Comparison of ENCODE assay signal across 1 cellular context in the genomic region with DNA sequence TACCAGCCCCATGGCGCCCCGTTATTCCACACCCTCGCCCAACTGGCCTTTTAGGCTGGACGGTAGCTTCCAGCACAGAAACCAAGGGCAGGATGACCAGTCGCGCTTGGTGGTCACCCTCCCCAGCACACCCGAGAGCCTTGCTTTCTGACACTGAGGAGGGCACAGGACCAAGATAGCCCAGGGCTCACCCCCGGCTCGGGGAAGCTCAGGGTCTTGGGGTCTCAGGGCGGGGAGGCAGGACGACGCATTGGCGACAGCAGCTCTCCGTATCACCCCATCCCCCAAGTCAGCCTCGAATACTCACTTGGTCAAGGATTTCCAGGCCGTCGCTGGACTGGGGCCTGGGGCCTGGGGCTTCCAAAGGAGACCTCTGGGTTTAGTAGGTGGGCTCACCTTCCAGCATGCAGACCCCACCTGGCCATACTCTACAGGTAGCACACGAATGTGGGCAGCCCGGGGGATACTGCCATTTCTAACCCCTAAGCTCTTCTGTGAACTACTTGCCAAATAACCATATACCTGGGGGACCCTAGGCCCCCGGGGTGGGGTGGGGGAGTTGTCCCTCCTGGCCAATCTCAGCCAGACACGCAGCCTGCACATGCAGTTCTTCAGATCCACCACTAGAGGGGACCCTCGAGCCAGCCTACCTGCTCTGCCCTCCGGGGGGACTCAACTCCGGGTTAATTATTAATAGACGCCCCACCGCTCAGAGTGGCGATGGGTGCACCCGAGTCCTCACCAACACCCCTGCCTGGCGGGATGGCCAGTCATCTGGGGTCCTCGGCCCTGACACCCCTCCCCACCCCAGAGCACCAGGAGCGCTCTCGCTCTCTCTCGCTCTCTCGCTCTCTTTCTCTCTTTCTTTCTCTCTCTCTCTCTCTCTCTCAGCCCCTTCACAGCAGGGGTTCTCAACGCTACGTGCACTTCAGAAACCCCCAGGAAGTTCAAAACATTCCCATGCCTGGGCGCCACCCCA.
TF ChIP-seq lines count a peak whose summit lies in the region.

No MANE protein-coding gene starts in this region.

TF ChIP-seq in A549, 52 proteins besides CTCF, POLR2A, EP300 and RAD21 (continued from another document):
- no peak for TF ChIP-seq ESRRA (IDR thresholded peaks at IDR 0.05; ENCODE audit: borderline replicate concordance, low read length)
- no peak for TF ChIP-seq NFE2L2 (conservative IDR thresholded peaks at IDR 0.05; ENCODE audit: low read length)
- TF ChIP-seq, protein P1, sequence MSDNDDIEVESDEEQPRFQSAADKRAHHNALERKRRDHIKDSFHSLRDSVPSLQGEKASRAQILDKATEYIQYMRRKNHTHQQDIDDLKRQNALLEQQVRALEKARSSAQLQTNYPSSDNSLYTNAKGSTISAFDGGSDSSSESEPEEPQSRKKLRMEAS (IDR thresholded peaks at IDR 0.05): 0 out of 2 replicates have a peak, but pooled peaks have one; percentile 23
- TF ChIP-seq, protein P2, sequence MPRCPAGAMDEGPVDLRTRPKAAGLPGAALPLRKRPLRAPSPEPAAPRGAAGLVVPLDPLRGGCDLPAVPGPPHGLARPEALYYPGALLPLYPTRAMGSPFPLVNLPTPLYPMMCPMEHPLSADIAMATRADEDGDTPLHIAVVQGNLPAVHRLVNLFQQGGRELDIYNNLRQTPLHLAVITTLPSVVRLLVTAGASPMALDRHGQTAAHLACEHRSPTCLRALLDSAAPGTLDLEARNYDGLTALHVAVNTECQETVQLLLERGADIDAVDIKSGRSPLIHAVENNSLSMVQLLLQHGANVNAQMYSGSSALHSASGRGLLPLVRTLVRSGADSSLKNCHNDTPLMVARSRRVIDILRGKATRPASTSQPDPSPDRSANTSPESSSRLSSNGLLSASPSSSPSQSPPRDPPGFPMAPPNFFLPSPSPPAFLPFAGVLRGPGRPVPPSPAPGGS (IDR thresholded peaks at IDR 0.05): no peak
- no peak for TF ChIP-seq TP53 (CRISPR knock-in tag; IDR thresholded peaks at IDR 0.05)
TF ChIP-seq in A549: peak in this region for 3.
